Comparison of ENCODE assay signal across 8 cellular contexts in the genomic region with DNA sequence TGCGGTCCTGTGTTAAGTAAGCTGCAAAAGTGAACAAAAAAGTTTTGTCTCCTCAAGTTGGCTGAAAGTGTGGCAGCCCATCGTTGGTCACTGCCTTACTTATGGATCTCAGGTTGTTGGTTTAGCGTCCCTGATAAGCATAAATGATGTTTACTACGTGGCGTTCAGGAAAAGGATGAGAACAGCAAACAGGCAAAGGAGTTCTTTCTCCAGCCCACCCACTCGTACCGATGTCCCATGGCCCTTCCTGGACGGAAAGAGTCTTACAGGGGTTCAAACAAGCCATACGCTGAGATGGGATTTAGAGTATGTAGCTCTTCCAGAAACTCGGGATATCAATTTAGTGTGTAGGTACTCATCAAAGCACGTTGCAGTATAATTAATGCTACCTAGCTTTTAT. TPM values are rescaled to one million over a fixed set of nuclear protein-coding genes. Genes with fewer than 3 reads are reported as not detected.
DNase-seq lines count a peak whose midpoint lies in the region; ATAC-seq and TF ChIP-seq lines count a peak whose summit lies in the region.

No MANE protein-coding gene starts in this region.

- no peaks in the 10 kb centered on the region for H3K27me3 Mint-ChIP-seq in activated naive CD4-positive, alpha-beta T cell treated with anti-CD3 and anti-CD28 coated beads for 36 hours (ENCODE audit: low read depth)
- no peaks in the 10 kb centered on the region for H3K27me3 Mint-ChIP-seq in activated naive CD4-positive, alpha-beta T cell treated with anti-CD3 and anti-CD28 coated beads, Interleukin-2, amount 50 U/mL, for 24 hours

- peaks cover 41% of the 10 kb centered on the region for H3K4me1 Mint-ChIP-seq in activated naive CD4-positive, alpha-beta T cell treated with anti-CD3 and anti-CD28 coated beads for 36 hours (ENCODE audit: low read depth)
- peaks cover 47% of the 10 kb centered on the region for H3K4me1 Mint-ChIP-seq in activated naive CD4-positive, alpha-beta T cell treated with anti-CD3 and anti-CD28 coated beads, Interleukin-2, amount 50 U/mL, for 24 hours

- TF ChIP-seq POLR2A in right lobe of liver (IDR thresholded peaks at IDR 0.05), result no peak
- no peak for TF ChIP-seq POLR2A in upper lobe of left lung (IDR thresholded peaks at IDR 0.05)

- CTCF ChIA-PET in activated naive CD4-positive, alpha-beta T cell treated with anti-CD3 and anti-CD28 coated beads for 36 hours (lab: Charles Lee), result interaction anchor here (2.3 kb wide), 1 partner anchor 64 kb away, joined by 7 read pairs; no protein-coding TSS in a partner anchor

- ATAC-seq in right lobe of liver (no peak), upper lobe of left lung (ENCODE audit: low FRiP score in 2 of 2) (no peak), left lobe of liver (no peak)

- 67% methylated on average over 11 of the region's 11 CpGs for WGBS in right lobe of liver (ENCODE audit: insufficient coverage, low coverage, low lambda C conversion rate, missing lambda C conversion rate)
- WGBS in upper lobe of left lung, 2 donors, result 65 to 67% methylated on average over 11 of the region's 11 CpGs

- no peaks in the 10 kb centered on the region for H3K27me3 ChIP-seq in right lobe of liver
- no peaks in the 10 kb centered on the region for H3K27me3 ChIP-seq in upper lobe of left lung

- H3K9me3 Mint-ChIP-seq in activated naive CD4-positive, alpha-beta T cell treated with anti-CD3 and anti-CD28 coated beads for 36 hours, result peaks cover 2% of the 10 kb centered on the region
- H3K9me3 Mint-ChIP-seq in activated naive CD4-positive, alpha-beta T cell treated with anti-CD3 and anti-CD28 coated beads, Interleukin-2, amount 50 U/mL, for 24 hours, result no peaks in the 10 kb centered on the region

- H3K36me3 ChIP-seq in right lobe of liver (no peaks in the 10 kb centered on the region), upper lobe of left lung (no peaks in the 10 kb centered on the region)

- no peaks in the 10 kb centered on the region for H3K9me3 ChIP-seq in right lobe of liver
- no peaks in the 10 kb centered on the region for H3K9me3 ChIP-seq in upper lobe of left lung

- no peak for TF ChIP-seq EP300 in upper lobe of left lung (IDR thresholded peaks at IDR 0.05)

- H3K27ac ChIP-seq in right lobe of liver, result peak overlapping the region in 1 of 3 donors; percentile 97
- peak overlapping the region; percentile 89 to 96 (median 92) for H3K27ac ChIP-seq in upper lobe of left lung

- intact Hi-C loops in activated naive CD4-positive, alpha-beta T cell treated with anti-CD3 and anti-CD28 coated beads for 36 hours (cut with micrococcal nuclease), result no loop called here
- intact Hi-C loops in right lobe of liver (cut with DNase I), result no loop called here
- intact Hi-C loops in head of caudate nucleus (cut with DNase I), result loop anchor here (5.0 kb wide), 1 partner anchor 60 kb away; the partner anchor contains the start of gene NFIL3

- DNase-seq in activated naive CD4-positive, alpha-beta T cell treated with anti-CD3 and anti-CD28 coated beads for 36 hours, result no peak
- no peak for DNase-seq in activated naive CD4-positive, alpha-beta T cell treated with anti-CD3 and anti-CD28 coated beads, Interleukin-2, amount 50 U/mL, for 16 hours
- DNase-seq in right lobe of liver (no peak), upper lobe of left lung (no peak), NCI-H1417 (lab: John Stamatoyannopoulos, UW) (no peak), left lobe of liver (ENCODE audit: low spot score) (no peak), head of caudate nucleus (no peak)

- peaks cover 6% of the 10 kb centered on the region for H3K36me3 Mint-ChIP-seq in activated naive CD4-positive, alpha-beta T cell treated with anti-CD3 and anti-CD28 coated beads for 36 hours (ENCODE audit: low read depth)
- peaks cover 3% of the 10 kb centered on the region for H3K36me3 Mint-ChIP-seq in activated naive CD4-positive, alpha-beta T cell treated with anti-CD3 and anti-CD28 coated beads, Interleukin-2, amount 50 U/mL, for 24 hours

- peak overlapping the region; percentile 91 for H3K4me3 Mint-ChIP-seq in activated naive CD4-positive, alpha-beta T cell treated with anti-CD3 and anti-CD28 coated beads for 36 hours
- peak overlapping the region; percentile 89 for H3K4me3 Mint-ChIP-seq in activated naive CD4-positive, alpha-beta T cell treated with anti-CD3 and anti-CD28 coated beads, Interleukin-2, amount 50 U/mL, for 24 hours

- H3K27ac Mint-ChIP-seq in activated naive CD4-positive, alpha-beta T cell treated with anti-CD3 and anti-CD28 coated beads for 36 hours, result peak overlapping the region; percentile 79
- H3K27ac Mint-ChIP-seq in activated naive CD4-positive, alpha-beta T cell treated with anti-CD3 and anti-CD28 coated beads, Interleukin-2, amount 50 U/mL, for 24 hours, result peak overlapping the region; percentile 84

- TF ChIP-seq CTCF in right lobe of liver (IDR thresholded peaks at IDR 0.05), result no peak
- no peak for TF ChIP-seq CTCF in upper lobe of left lung (IDR thresholded peaks at IDR 0.05)

- H3K4me3 ChIP-seq in right lobe of liver (peak overlapping the region in 2 of 3 donors; percentile 94 to 99), upper lobe of left lung (peak overlapping the region in 3 of 4 donors; percentile 92 to 100 (median 99))

- peaks cover 0 to 15% (median 5%) of the 10 kb centered on the region in 4 donors for H3K4me1 ChIP-seq in right lobe of liver
- H3K4me1 ChIP-seq in upper lobe of left lung, result peaks cover 17 to 28% (median 21%) of the 10 kb centered on the region in 4 donors

RNA-seq across cellular contexts. Expression of gene AUH, which starts 0.5 kb away (rescaled TPM):
- 10 to 100 TPM; 13.4 to 14.4 TPM for total RNA-seq in activated naive CD4-positive, alpha-beta T cell treated with anti-CD3 and anti-CD28 coated beads for 36 hours
- 10 to 100 TPM; 12.0 to 22.4 (median 18.4) TPM for total RNA-seq in right lobe of liver
- 10 to 100 TPM; 13.7 to 38.5 (median 24.4) TPM for total RNA-seq in upper lobe of left lung
- total RNA-seq in left lobe of liver, result 14.6 TPM
